35 cellular contexts compared by ENCODE assay signal in the genomic region with DNA sequence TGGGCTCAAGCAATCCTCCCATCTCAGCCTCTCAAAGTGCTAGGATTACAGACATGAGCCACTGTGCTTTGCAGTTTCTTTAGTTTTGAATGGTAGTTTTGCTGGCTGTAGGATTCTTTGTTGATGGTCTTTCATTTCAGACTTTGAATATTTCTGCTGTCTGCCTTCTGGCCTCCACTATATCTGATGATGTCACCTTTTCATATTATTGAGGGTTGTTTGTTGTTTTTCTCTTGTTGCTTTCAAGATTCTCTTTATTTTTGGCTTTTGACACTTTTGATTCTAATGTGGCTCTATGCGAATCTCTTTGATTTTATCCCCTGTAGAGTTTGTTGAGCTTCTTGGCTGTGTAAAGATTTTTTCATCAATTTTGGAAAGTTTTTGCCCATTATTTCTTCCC.
"Had no signal": no experiment of that assay in that cellular context is flagged by ENCODE, and none has a peak within 500 bp of the region (broad histone marks: within the 10 kb centered on the region; RNA-seq: fewer than 3 reads in every experiment).

No MANE protein-coding gene starts in this region.

- DNase-seq: Karpas-422, Kasumi-1, MG63, MM.1S, MV-4-11, NCI-H1048, NCI-H1092, NCI-H1092 treated with DMSO at 0.1 percent for 48 hours, NCI-H1105, NCI-H1105 treated with DMSO at 0.1 percent for 48 hours, NCI-H1417, NCI-H1417 treated with DMSO at 0.1 percent for 48 hours, NCI-H1436, NCI-H1436 treated with DMSO at 0.1 percent for 48 hours, NCI-H146, NCI-H1694, NCI-H1694 treated with DMSO at 0.1 percent for 48 hours, NCI-H187, NCI-H187 treated with DMSO at 0.1 percent for 48 hours, NCI-H1930, NCI-H2029, NCI-H2029 treated with DMSO at 0.1 percent for 48 hours, NCI-H2081, NCI-H2081 treated with DMSO at 0.1 percent for 48 hours, NCI-H2107, NCI-H2171, NCI-H2171 treated with DMSO at 0.1 percent for 48 hours, NCI-H2227 treated with DMSO at 0.1 percent for 48 hours, NCI-H226, NCI-H345, NCI-H446, NCI-H446 treated with DMSO at 0.1 percent for 48 hours, NCI-H510A treated with DMSO at 0.1 percent for 48 hours, NCI-H524, NCI-H524 treated with DMSO at 0.1 percent for 48 hours had no signal

- H3K4me3 ChIP-seq: MG63 had no signal

- H3K27me3 ChIP-seq: MG63 had no signal

- H3K9me3 ChIP-seq: MG63 had no signal

- H3K36me3 ChIP-seq: MG63 had no signal
